ENCODE assay signal across 8 cellular contexts in genomic region chr5:6712136-6712581, GRCh38. TPM values are rescaled to one million over a fixed set of nuclear protein-coding genes. Genes with fewer than 3 reads are reported as not detected.
DNase-seq lines count a peak whose midpoint lies in the region; ATAC-seq lines count a peak whose summit lies in the region.

No MANE protein-coding gene starts in this region.

- H2AFZ ChIP-seq in trophoblast cell (ENCODE audit: insufficient read depth, low read length, poor library complexity), result peak overlapping the region; percentile 19

- H3K4me3 ChIP-seq in SJCRH30 (peak overlapping the region; percentile 62), trophoblast cell (ENCODE audit: low read depth, low read length) (peak overlapping the region; percentile 87)

- H3K79me1 ChIP-seq in trophoblast cell (ENCODE audit: low read length), result peaks cover 15% of the 10 kb centered on the region

- H3K36me3 Mint-ChIP-seq in activated naive CD4-positive, alpha-beta T cell treated with anti-CD3 and anti-CD28 coated beads, Interleukin-2, amount 50 U/mL, for 24 hours, result no peaks in the 10 kb centered on the region

- no peaks in the 10 kb centered on the region for H3K27me3 Mint-ChIP-seq in activated naive CD4-positive, alpha-beta T cell treated with anti-CD3 and anti-CD28 coated beads, Interleukin-2, amount 50 U/mL, for 24 hours

- H2BK12ac ChIP-seq in trophoblast cell (ENCODE audit: low read length), result peak overlapping the region; percentile 25

- H4K91ac ChIP-seq in trophoblast cell (ENCODE audit: low read depth, low read length), result peak overlapping the region; percentile 84

- no CpG with 5 or more reads among the region's 37 CpGs for WGBS in trophoblast cell (ENCODE audit: extremely low coverage, insufficient coverage, insufficient read length)

- peaks cover 26% of the 10 kb centered on the region for H3K79me2 ChIP-seq in trophoblast cell (ENCODE audit: control insufficient read depth, insufficient read depth, low read length, poor library complexity)

- peak overlapping the region; percentile 47 for H2BK120ac ChIP-seq in trophoblast cell (ENCODE audit: insufficient read depth, low read length, poor library complexity)

- H3K27ac ChIP-seq in SJCRH30, result peak overlapping the region; percentile 69
- peak overlapping the region; percentile 98 for H3K27ac ChIP-seq in trophoblast cell (ENCODE audit: low read depth, low read length)

- H4K8ac ChIP-seq in trophoblast cell (ENCODE audit: low read depth, low read length), result peak overlapping the region; percentile 64

- peaks cover 27% of the 10 kb centered on the region for H3K4me1 Mint-ChIP-seq in activated naive CD4-positive, alpha-beta T cell treated with anti-CD3 and anti-CD28 coated beads, Interleukin-2, amount 50 U/mL, for 24 hours

- no peak overlapping the region for H3K23ac ChIP-seq in trophoblast cell (ENCODE audit: low read length)

- H3K27ac Mint-ChIP-seq in activated naive CD4-positive, alpha-beta T cell treated with anti-CD3 and anti-CD28 coated beads, Interleukin-2, amount 50 U/mL, for 24 hours, result peak overlapping the region; percentile 94

- no peaks in the 10 kb centered on the region for H3K4me1 ChIP-seq in SJCRH30
- peaks cover 13 to 21% of the 10 kb centered on the region in 2 experiments for H3K4me1 ChIP-seq in trophoblast cell (ENCODE audit: control insufficient read depth in 1 of 2, insufficient read depth in 2 of 2, low read length in 2 of 2)

- peak overlapping the region; percentile 67 for H3K18ac ChIP-seq in trophoblast cell (ENCODE audit: low read length)

- peak overlapping the region; percentile 86 for H3K4me2 ChIP-seq in trophoblast cell (ENCODE audit: low read length)

- no peaks in the 10 kb centered on the region for H3K27me3 ChIP-seq in SJCRH30
- H3K27me3 ChIP-seq in trophoblast cell (ENCODE audit: insufficient read depth, low read length), result no peaks in the 10 kb centered on the region

- peak overlapping the region; percentile 40 for H4K12ac ChIP-seq in trophoblast cell (ENCODE audit: low read depth, low read length)

- H2AK5ac ChIP-seq in trophoblast cell (ENCODE audit: low read length), result no peak overlapping the region

- H3K4me3 Mint-ChIP-seq in activated naive CD4-positive, alpha-beta T cell treated with anti-CD3 and anti-CD28 coated beads, Interleukin-2, amount 50 U/mL, for 24 hours, result peak overlapping the region; percentile 88

- ATAC-seq in GM19035 (IDR thresholded peaks at IDR 0.05; ENCODE audit: unreplicated experiment), result peak; percentile 10

- peak overlapping the region; percentile 87 for H3K9ac ChIP-seq in trophoblast cell (ENCODE audit: low read length)

- intact Hi-C loops in head of caudate nucleus (cut with DNase I), result no loop called here

- H3K36me3 ChIP-seq in SJCRH30 (no peaks in the 10 kb centered on the region), trophoblast cell (ENCODE audit: control insufficient read depth in 1 of 2, insufficient read depth in 2 of 2, low read length in 2 of 2) (peaks cover 6 to 10% of the 10 kb centered on the region in 2 experiments)

- no peaks in the 10 kb centered on the region for H3K9me3 Mint-ChIP-seq in activated naive CD4-positive, alpha-beta T cell treated with anti-CD3 and anti-CD28 coated beads, Interleukin-2, amount 50 U/mL, for 24 hours

- H3K9me3 ChIP-seq in SJCRH30 (replicated peaks), result no peaks in the 10 kb centered on the region
- no peaks in the 10 kb centered on the region for H3K9me3 ChIP-seq in trophoblast cell (ENCODE audit: insufficient read depth, low read depth, low read length)

- peak; percentile 54 for DNase-seq in Ammon's horn (ENCODE audit: low spot score)
- DNase-seq in HT1080 (ENCODE audit: low read depth), result peak; percentile 64
- peak; percentile 31 to 44 for DNase-seq in SJCRH30
- peak in 37 of 42 donors; percentile 30 to 81 (median 54) for DNase-seq in head of caudate nucleus
- DNase-seq in trophoblast cell, result peak in 1 of 2 donors; percentile 52
- DNase-seq in COLO829 (ENCODE audit: low spot score), result no peak

- peak overlapping the region; percentile 39 for H3K4ac ChIP-seq in trophoblast cell (ENCODE audit: low read depth, low read length)

- H3K14ac ChIP-seq in trophoblast cell (ENCODE audit: low read length), result peak overlapping the region; percentile 81

- peak overlapping the region; percentile 58 for H2BK5ac ChIP-seq in trophoblast cell (ENCODE audit: low read depth, low read length, poor library complexity)

RNA-seq across cellular contexts. Expression of gene TENT4A, which starts 1.1 kb away (rescaled TPM):
- total RNA-seq in HT1080 (2014; rRNA removed; shearing (Covaris generic)), result 16.5 and 23.0 TPM in 2 replicates
- polyA plus RNA-seq in HT1080 (2015; cell fraction: cytosol; rRNA removed), result 22.0 and 26.9 TPM in 2 replicates
- 61.4 and 71.2 TPM in 2 replicates for polyA plus RNA-seq in HT1080 (2015; cell fraction: nucleus; rRNA removed)
- total RNA-seq in SJCRH30 (2014; rRNA removed; shearing (Covaris generic)), result 21.5 and 21.6 TPM in 2 replicates
- 27.5 and 27.8 TPM in 2 replicates for polyA plus RNA-seq in trophoblast cell (2013)
